Comparison of ENCODE assay signal across 12 cellular contexts in genomic region chr11:11244470-11245080, GRCh38.
DNase-seq lines count a peak whose midpoint lies in the region; ATAC-seq, FAIRE-seq and TF ChIP-seq lines count a peak whose summit lies in the region.
"Had no signal": no experiment of that assay in that cellular context is flagged by ENCODE, and none has a peak within 500 bp of the region (broad histone marks: within the 10 kb centered on the region; RNA-seq: fewer than 3 reads in every experiment).

No MANE protein-coding gene starts in this region.

- no peaks in the 10 kb centered on the region for H3K36me3 Mint-ChIP-seq in activated T-helper 17 cell treated with anti-CD3 and anti-CD28 coated beads, Interleukin-2, amount 50 U/mL, for 72 hours (ENCODE audit: low read depth)
- H3K36me3 Mint-ChIP-seq: activated naive CD4-positive, alpha-beta T cell treated with anti-CD3 and anti-CD28 coated beads, Interleukin-2, amount 50 U/mL, for 24 hours had no signal

- TF ChIP-seq RAD21 in liver (IDR thresholded peaks at IDR 0.05): no peak
- TF ChIP-seq RAD21 in HepG2 (CRISPR knock-in tag; IDR thresholded peaks at IDR 0.05): no peak

- no peak overlapping the region for H3K4me2 ChIP-seq in HepG2 (ENCODE audit: low read depth, low read length)

- no peaks in the 10 kb centered on the region for H3K79me2 ChIP-seq in HepG2 (ENCODE audit: insufficient read depth, low read length)

- no peak for FAIRE-seq in HepG2 (lab: Jason Lieb, UNC)

- no peak overlapping the region for H3K4me3 Mint-ChIP-seq in activated T-helper 17 cell treated with anti-CD3 and anti-CD28 coated beads, Interleukin-2, amount 50 U/mL, for 72 hours
- H3K4me3 Mint-ChIP-seq: activated CD4-positive, alpha-beta T cell treated with anti-CD3 and anti-CD28 coated beads, Interleukin-2, amount 10 ng/mL, durations not matched to agents 24 days and 14 days; activated naive CD4-positive, alpha-beta T cell treated with anti-CD3 and anti-CD28 coated beads, Interleukin-2, amount 50 U/mL, for 24 hours had no signal

- in situ Hi-C loops in HepG2 (cut with HindIII; ENCODE audit: extremely low pct_ligation_motif_present, low pct_unique_long_range_greater_than_20kb): no loop called here

- H3K9me3 ChIP-seq in liver (ENCODE audit: control insufficient read depth in 4 of 4, low read length in 3 of 4) (no peaks in the 10 kb centered on the region), HepG2 (ENCODE audit: low read length) (no peaks in the 10 kb centered on the region), mesodermal cell (ENCODE audit: control insufficient read depth, low read length) (no peaks in the 10 kb centered on the region)
- H3K9me3 ChIP-seq: tibial nerve had no signal

- intact Hi-C loops in HepG2 (cut with micrococcal nuclease; ENCODE audit: unreplicated experiment): no loop called here

- H3K4me3 ChIP-seq in liver (ENCODE audit: low read depth in 1 of 3, low read length in 3 of 3) (no peak overlapping the region), HepG2 (replicated peaks in 1 of 3; ENCODE audit: insufficient read depth in 1 of 3, low read depth in 2 of 3, low read length in 3 of 3) (no peak overlapping the region), mesodermal cell (ENCODE audit: extremely low read depth, insufficient read depth, low read length, poor library complexity, severe bottlenecking) (no peak overlapping the region)
- H3K4me3 ChIP-seq: tibial nerve had no signal

- no peak overlapping the region for H2AFZ ChIP-seq in HepG2 (ENCODE audit: low read length)

- TF ChIP-seq POLR2A in HepG2 (IDR thresholded peaks at IDR 0.05; ENCODE audit: insufficient read depth in 1 of 2, low read depth in 2 of 2, low read length in 2 of 2): no peak

- CTCF ChIA-PET in HepG2 (lab: Yijun Ruan, JAX; ENCODE audit: low intra/inter-chr PET ratio, low total read pairs): no interaction called here

- 72% methylated on average over 2 of the region's 2 CpGs for WGBS in liver
- WGBS in HepG2 (ENCODE audit: low lambda C conversion rate): 25% methylated on average over 2 of the region's 2 CpGs
- WGBS in mesodermal cell (ENCODE audit: insufficient coverage in 2 of 2), 2 experiments: 80% methylated on average over 1 of the region's 2 CpGs; no CpG with 5 or more reads in 1 of the 2 experiments

- peak overlapping the region; percentile 42 for H3K27ac Mint-ChIP-seq in activated T-helper 17 cell treated with anti-CD3 and anti-CD28 coated beads, Interleukin-2, amount 50 U/mL, for 72 hours
- H3K27ac Mint-ChIP-seq: activated CD4-positive, alpha-beta T cell treated with anti-CD3 and anti-CD28 coated beads, Interleukin-2, amount 10 ng/mL, durations not matched to agents 24 days and 14 days; activated naive CD4-positive, alpha-beta T cell treated with anti-CD3 and anti-CD28 coated beads, Interleukin-2, amount 50 U/mL, for 24 hours had no signal

- H3K9ac ChIP-seq in liver (ENCODE audit: low read depth in 1 of 2, low read length in 2 of 2): no peak overlapping the region
- no peak overlapping the region for H3K9ac ChIP-seq in HepG2 (ENCODE audit: insufficient read depth, low read depth, low read length)

- DNase-seq in HepG2 (ENCODE audit: low spot score): no peak
- DNase-seq in T-helper 2 cell: no peak
- DNase-seq in AML-193 (lab: John Stamatoyannopoulos, UW): no peak
- DNase-seq in dedifferentiated amniotic fluid mesenchymal stem cell (ENCODE audit: extremely low spot score): no peak
- DNase-seq: activated CD4-positive, alpha-beta T cell treated with anti-CD3 and anti-CD28 coated beads, Interleukin-2, amount 10 ng/mL, durations not matched to agents 24 days and 14 days; DMS79 had no signal

- no peak for TF ChIP-seq CTCF in liver (IDR thresholded peaks at IDR 0.05; ENCODE audit: low read depth, low read length, missing input control)
- no peak for TF ChIP-seq CTCF in HepG2 (CRISPR knock-in tag; IDR thresholded peaks at IDR 0.05)

- H3K4me1 ChIP-seq in liver (ENCODE audit: control insufficient read depth in 4 of 4, insufficient read depth in 4 of 4, low read length in 3 of 4) (no peaks in the 10 kb centered on the region), HepG2 (ENCODE audit: insufficient read depth, low read length) (no peaks in the 10 kb centered on the region), mesodermal cell (ENCODE audit: control insufficient read depth, insufficient read depth, low read length, poor library complexity, severe bottlenecking) (peaks cover 6% of the 10 kb centered on the region)

- H3K27ac ChIP-seq in liver (ENCODE audit: low read depth in 1 of 2, low read length in 2 of 2) (peak overlapping the region; percentile 38 to 46), HepG2 (ENCODE audit: extremely low read length, insufficient read depth, low read length) (no peak overlapping the region), mesodermal cell (ENCODE audit: low read depth, low read length, severe bottlenecking) (peak overlapping the region; percentile 97)

- no peaks in the 10 kb centered on the region for H3K27me3 Mint-ChIP-seq in activated T-helper 17 cell treated with anti-CD3 and anti-CD28 coated beads, Interleukin-2, amount 50 U/mL, for 72 hours
- H3K27me3 Mint-ChIP-seq: activated CD4-positive, alpha-beta T cell treated with anti-CD3 and anti-CD28 coated beads, Interleukin-2, amount 10 ng/mL, durations not matched to agents 24 days and 14 days; activated naive CD4-positive, alpha-beta T cell treated with anti-CD3 and anti-CD28 coated beads, Interleukin-2, amount 50 U/mL, for 24 hours had no signal

- peaks cover 3% of the 10 kb centered on the region for H3K9me3 Mint-ChIP-seq in activated T-helper 17 cell treated with anti-CD3 and anti-CD28 coated beads, Interleukin-2, amount 50 U/mL, for 72 hours
- H3K9me3 Mint-ChIP-seq: activated CD4-positive, alpha-beta T cell treated with anti-CD3 and anti-CD28 coated beads, Interleukin-2, amount 10 ng/mL, durations not matched to agents 24 days and 14 days had no signal

- H3K36me3 ChIP-seq in liver (ENCODE audit: control insufficient read depth in 4 of 4, insufficient read depth in 3 of 4, low read depth in 1 of 4, low read length in 3 of 4): no peaks in the 10 kb centered on the region
- H3K36me3 ChIP-seq in HepG2 (replicated peaks in 1 of 2; ENCODE audit: control insufficient read depth in 1 of 2, insufficient read depth in 2 of 2, low read length in 2 of 2): no peaks in the 10 kb centered on the region
- no peaks in the 10 kb centered on the region for H3K36me3 ChIP-seq in mesodermal cell (ENCODE audit: control insufficient read depth, insufficient read depth, low read length)
- H3K36me3 ChIP-seq: tibial nerve had no signal

- no peaks in the 10 kb centered on the region for H4K20me1 ChIP-seq in HepG2 (ENCODE audit: insufficient read depth, low read length)

- TF ChIP-seq EP300 in HepG2 (IDR thresholded peaks at IDR 0.05; ENCODE audit: low read depth in 2 of 2, low read length in 2 of 2) (no peak), HepG2 (CRISPR knock-in tag; IDR thresholded peaks at IDR 0.05; ENCODE audit: borderline replicate concordance) (no peak)

- no TSS peak for BruUV-seq in HepG2 (replicated peaks; lab: Mats Ljungman, UMichigan)

- POLR2A ChIA-PET in HepG2 (lab: Yijun Ruan, JAX): no interaction called here

- H3K4me1 Mint-ChIP-seq in activated T-helper 17 cell treated with anti-CD3 and anti-CD28 coated beads, Interleukin-2, amount 50 U/mL, for 72 hours: peaks cover 25% of the 10 kb centered on the region
- H3K4me1 Mint-ChIP-seq: activated CD4-positive, alpha-beta T cell treated with anti-CD3 and anti-CD28 coated beads, Interleukin-2, amount 10 ng/mL, durations not matched to agents 24 days and 14 days had no signal

- ATAC-seq in HepG2: no peak
- ATAC-seq in activated T-helper 17 cell treated with anti-CD3 and anti-CD28 coated beads, Interleukin-2, amount 50 U/mL, for 72 hours (replicated peaks): no peak
- no peak for ATAC-seq in HG02678 (IDR thresholded peaks at IDR 0.05; ENCODE audit: unreplicated experiment)

- H3K27me3 ChIP-seq in liver (ENCODE audit: control insufficient read depth in 4 of 4, insufficient read depth in 4 of 4, low read length in 3 of 4) (peaks cover 0 to 4% (median 0%) of the 10 kb centered on the region in 4 donors), HepG2 (ENCODE audit: control insufficient read depth in 1 of 2, insufficient read depth in 2 of 2, low read length in 2 of 2) (no peaks in the 10 kb centered on the region)
- H3K27me3 ChIP-seq: tibial nerve had no signal

TF ChIP-seq in liver, 16 proteins besides CTCF, POLR2A, EP300 and RAD21 (continues in another document):
- TF ChIP-seq GABPA (IDR thresholded peaks at IDR 0.05 in 1 of 2, conservative IDR thresholded peaks at IDR 0.05 in 1 of 2) (no peak), SP1 (IDR thresholded peaks at IDR 0.05) (no peak), HNF4A (conservative IDR thresholded peaks at IDR 0.05) (no peak), FOXA1 (IDR thresholded peaks at IDR 0.05) (no peak), NR2F2 (IDR thresholded peaks at IDR 0.05) (no peak)

TF ChIP-seq in HepG2, 621 proteins besides CTCF, POLR2A, EP300 and RAD21 (continues in another document):
- TF ChIP-seq ZNF280B (CRISPR knock-in tag; IDR thresholded peaks at IDR 0.05; ENCODE audit: borderline replicate concordance): no peak
- no peak for TF ChIP-seq SIN3A (IDR thresholded peaks at IDR 0.05; ENCODE audit: borderline replicate concordance, low read depth, low read length)
- TF ChIP-seq CREBL2 (CRISPR knock-in tag; IDR thresholded peaks at IDR 0.05; ENCODE audit: borderline replicate concordance): no peak
- no peak for TF ChIP-seq TAF1 (CRISPR knock-in tag; IDR thresholded peaks at IDR 0.05)
- no peak for TF ChIP-seq ZFP36L2 (CRISPR knock-in tag; IDR thresholded peaks at IDR 0.05)
- no peak for TF ChIP-seq ZNF484 (CRISPR knock-in tag; IDR thresholded peaks at IDR 0.05; ENCODE audit: borderline replicate concordance, low read depth)
